In genomic region chr17:47713980-47714689, GRCh38 we compare ENCODE assay signal across 14 cellular contexts.
A peak's percentile ranks its signal among the peaks of the same experiment; 100 is the strongest.
DNase-seq lines count a peak whose midpoint lies in the region; TF ChIP-seq lines count a peak whose summit lies in the region.
"Had no signal": no experiment of that assay in that cellular context is flagged by ENCODE, and none has a peak within 500 bp of the region (broad histone marks: within the 10 kb centered on the region; RNA-seq: fewer than 3 reads in every experiment).

No MANE protein-coding gene starts in this region.

- H3K4me2 ChIP-seq in BLaER1 treated with 17β-estradiol and CSF1 and Interleukin-3, amounts not matched to agents 10 nM and 100 nM: peak overlapping the region in 9 of 11 experiments; percentile 68 to 92 (median 86); a peak in 18 of 22 replicates
- peak overlapping the region; percentile 43 for H3K4me2 ChIP-seq in OCI-LY3 (ENCODE audit: low read length)

- DNase-seq in GM12865 (ENCODE audit: low read depth) (peak; percentile 48), iPS-NIHi11 (ENCODE audit: low spot score) (peak; percentile 75), cortex of kidney (lab: John Stamatoyannopoulos, UW) (no peak), AG08396 (ENCODE audit: low spot score) (no peak), midbrain (lab: John Stamatoyannopoulos, UW) (no peak), brain microvascular endothelial cell (no peak)
- DNase-seq: activated CD8-positive, alpha-beta memory T cell treated with anti-CD3 and anti-CD28 coated beads, Interleukin-2, amount 50 U/mL, for 48 hours; mesenchymal stem cell; NCI-H1092; NCI-H345; substantia nigra; T-helper 9 cell had no signal

- peaks cover 0 to 94% (median 14%) of the 10 kb centered on the region in 11 experiments; a peak in 10 of 22 replicates for H4K20me1 ChIP-seq in BLaER1 treated with 17β-estradiol and CSF1 and Interleukin-3, amounts not matched to agents 10 nM and 100 nM
- peaks cover 29% of the 10 kb centered on the region; the same call in 1 of the 2 replicates for H4K20me1 ChIP-seq in OCI-LY3 (ENCODE audit: insufficient read depth, low read length)

- H3K36me3 ChIP-seq in BLaER1 treated with 17β-estradiol and CSF1 and Interleukin-3, amounts not matched to agents 10 nM and 100 nM: peaks cover 22 to 28% (median 26%) of the 10 kb centered on the region in 11 experiments
- H3K36me3 ChIP-seq in OCI-LY3 (replicated peaks; ENCODE audit: low read depth, low read length): no peaks in the 10 kb centered on the region
- no peaks in the 10 kb centered on the region for H3K36me3 ChIP-seq in brain microvascular endothelial cell (replicated peaks)

- peaks cover 0 to 44% (median 0%) of the 10 kb centered on the region in 11 experiments; a peak in 5 of 22 replicates for H3K27me3 ChIP-seq in BLaER1 treated with 17β-estradiol and CSF1 and Interleukin-3, amounts not matched to agents 10 nM and 100 nM
- H3K27me3 ChIP-seq in OCI-LY3 (ENCODE audit: low read depth, low read length): peaks cover 71% of the 10 kb centered on the region
- peaks cover 79% of the 10 kb centered on the region for H3K27me3 ChIP-seq in brain microvascular endothelial cell (replicated peaks)

- no peak overlapping the region for H3K9ac ChIP-seq in BLaER1 treated with 17β-estradiol and CSF1 and Interleukin-3, amounts not matched to agents 10 nM and 100 nM
- no peak overlapping the region for H3K9ac ChIP-seq in OCI-LY3 (ENCODE audit: low read length)

- H3K9me3 ChIP-seq in BLaER1 treated with 17β-estradiol and CSF1 and Interleukin-3, amounts not matched to agents 10 nM and 100 nM (replicated peaks in 1 of 11): no peaks in the 10 kb centered on the region
- no peaks in the 10 kb centered on the region for H3K9me3 ChIP-seq in OCI-LY3 (ENCODE audit: insufficient read depth, low read length)

- in situ Hi-C loops in brain microvascular endothelial cell (cut with HindIII; ENCODE audit: low pct_ligation_motif_present, low sequenced_read_pairs): no loop called here

- peaks cover 60 to 95% (median 91%) of the 10 kb centered on the region in 10 experiments for H3K4me1 ChIP-seq in BLaER1 treated with 17β-estradiol and CSF1 and Interleukin-3, amounts not matched to agents 10 nM and 100 nM
- peaks cover 64% of the 10 kb centered on the region for H3K4me1 ChIP-seq in OCI-LY3 (ENCODE audit: low read length)

- no peak overlapping the region for H2AFZ ChIP-seq in OCI-LY3 (ENCODE audit: low read depth, low read length)

- H3K79me2 ChIP-seq in OCI-LY3 (ENCODE audit: low read length): no peaks in the 10 kb centered on the region

- H3K27ac ChIP-seq in BLaER1 treated with 17β-estradiol and CSF1 and Interleukin-3, amounts not matched to agents 10 nM and 100 nM: no peak overlapping the region
- H3K27ac ChIP-seq in OCI-LY3 (ENCODE audit: low read length): no peak overlapping the region
- no peak overlapping the region for H3K27ac ChIP-seq in brain microvascular endothelial cell

- TF ChIP-seq CTCF in GM12865 (IDR thresholded peaks at IDR 0.05; ENCODE audit: insufficient read depth, low read depth, low read length, missing control alignments): no peak
- peak; percentile 41 for TF ChIP-seq CTCF in OCI-LY3 (IDR thresholded peaks at IDR 0.05; ENCODE audit: low read depth, low read length)
- TF ChIP-seq CTCF in brain microvascular endothelial cell (IDR thresholded peaks at IDR 0.05; ENCODE audit: low read depth, low read length, missing control alignments): no peak

- H3K4me3 ChIP-seq in BLaER1 treated with 17β-estradiol and CSF1 and Interleukin-3, amounts not matched to agents 10 nM and 100 nM: no peak overlapping the region
- no peak overlapping the region for H3K4me3 ChIP-seq in GM12865 (ENCODE audit: low read depth, low read length)
- no peak overlapping the region for H3K4me3 ChIP-seq in OCI-LY3 (ENCODE audit: low read length)
- no peak overlapping the region for H3K4me3 ChIP-seq in brain microvascular endothelial cell (ENCODE audit: low read depth, low read length)

Comparison
In these comparisons a context has a peak if more than half of its experiments do, and no peak if none do; other contexts are left out.
1. DNase-seq: peak in GM12865 (single experiment) and iPS-NIHi11 (single experiment); none in cortex of kidney (single experiment), AG08396 (single experiment), midbrain (single experiment) and brain microvascular endothelial cell (single experiment).